In the genomic region with DNA sequence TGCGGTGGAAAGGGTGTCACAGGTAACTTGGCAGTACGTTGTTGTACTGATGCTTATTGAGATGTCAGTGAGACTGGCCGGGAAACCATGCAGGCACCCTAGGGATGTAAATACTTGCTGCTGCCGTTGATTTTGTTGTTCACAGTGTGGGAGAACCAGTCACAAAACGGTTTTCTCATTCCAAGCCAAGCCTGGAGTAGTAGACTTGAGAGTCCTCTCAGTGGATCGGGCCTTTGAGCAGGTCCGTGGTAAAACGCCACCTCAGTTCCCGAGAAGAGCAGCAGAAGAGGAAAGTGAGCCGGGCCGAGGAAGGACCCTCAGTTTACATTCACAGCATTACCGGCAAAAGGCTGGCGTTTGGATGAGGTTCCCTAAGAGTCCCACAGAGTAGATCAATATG, we compare ENCODE assay signal across 18 cellular contexts. TPM values are rescaled to one million over a fixed set of nuclear protein-coding genes. Genes with fewer than 3 reads are reported as not detected.
DNase-seq lines count a peak whose midpoint lies in the region; ATAC-seq, FAIRE-seq and TF ChIP-seq lines count a peak whose summit lies in the region.
"Had no signal": no experiment of that assay in that cellular context is flagged by ENCODE, and none has a peak within 500 bp of the region (broad histone marks: within the 10 kb centered on the region; RNA-seq: fewer than 3 reads in every experiment).

No MANE protein-coding gene starts in this region.

- H3K9ac ChIP-seq in astrocyte (ENCODE audit: low read length): no peak overlapping the region

- H3K27me3 Mint-ChIP-seq in astrocyte (ENCODE audit: low read depth, unreplicated experiment): peaks cover 13% of the 10 kb centered on the region

- in situ Hi-C loops in HAP-1 (cut with MboI; ENCODE audit: low sequenced_read_pairs): no loop called here

- H2AFZ ChIP-seq in astrocyte (ENCODE audit: low read depth, low read length): no peak overlapping the region

- H3K9me3 ChIP-seq in HAP-1 (no peaks in the 10 kb centered on the region), astrocyte (ENCODE audit: insufficient read depth, low read depth, low read length) (no peaks in the 10 kb centered on the region), lung (ENCODE audit: control insufficient read depth in 2 of 2, insufficient read depth in 1 of 2, low read length in 1 of 2) (no peaks in the 10 kb centered on the region), suprapubic skin (no peaks in the 10 kb centered on the region)
- H3K9me3 ChIP-seq: BLaER1 treated with 17β-estradiol and CSF1 and Interleukin-3, amounts not matched to agents 10 nM and 100 nM had no signal

- H3K9me3 Mint-ChIP-seq in astrocyte (ENCODE audit: unreplicated experiment): peaks cover 3% of the 10 kb centered on the region
- H3K9me3 Mint-ChIP-seq: activated T-cell treated with anti-CD3 and anti-CD28 coated beads, Interleukin-2, amount 50 U/mL, for 24 hours had no signal

- no peak for TF ChIP-seq POLR2A in suprapubic skin (IDR thresholded peaks at IDR 0.05)

- H3K27ac ChIP-seq in astrocyte (ENCODE audit: low read depth, low read length): no peak overlapping the region
- H3K27ac ChIP-seq in lung (ENCODE audit: low read depth in 1 of 2, low read length in 1 of 2): no peak overlapping the region
- no peak overlapping the region for H3K27ac ChIP-seq in suprapubic skin
- H3K27ac ChIP-seq: BLaER1 treated with 17β-estradiol and CSF1 and Interleukin-3, amounts not matched to agents 10 nM and 100 nM had no signal

- no peak for TF ChIP-seq EP300 in suprapubic skin (IDR thresholded peaks at IDR 0.05)

- H3K4me3 ChIP-seq in HAP-1 (peak overlapping the region; percentile 31), astrocyte (ENCODE audit: insufficient read depth, low read depth, low read length) (no peak overlapping the region), lung (no peak overlapping the region), suprapubic skin (peak overlapping the region; percentile 45)
- H3K4me3 ChIP-seq: BLaER1 treated with 17β-estradiol and CSF1 and Interleukin-3, amounts not matched to agents 10 nM and 100 nM had no signal

- ATAC-seq in lung (ENCODE audit: insufficient read depth, low FRiP score) (no peak), esophagus mucosa (no peak)

- H3K27me3 ChIP-seq in HAP-1 (ENCODE audit: low read depth): no peaks in the 10 kb centered on the region; the same call in 1 of the 2 replicates
- no peaks in the 10 kb centered on the region for H3K27me3 ChIP-seq in astrocyte (ENCODE audit: insufficient read depth, low read length)
- no peaks in the 10 kb centered on the region for H3K27me3 ChIP-seq in lung (ENCODE audit: control insufficient read depth, insufficient read depth)
- H3K27me3 ChIP-seq in suprapubic skin: no peaks in the 10 kb centered on the region

- no peak for TF ChIP-seq CTCF in astrocyte (IDR thresholded peaks at IDR 0.05; ENCODE audit: insufficient read depth, low read depth, low read length)
- TF ChIP-seq CTCF in lung (IDR thresholded peaks at IDR 0.05; ENCODE audit: control extremely low read depth, extremely low read depth): no peak
- TF ChIP-seq CTCF in suprapubic skin (IDR thresholded peaks at IDR 0.05): no peak

- H3K27ac Mint-ChIP-seq in astrocyte (ENCODE audit: unreplicated experiment): no peak overlapping the region
- H3K27ac Mint-ChIP-seq: activated naive CD8-positive, alpha-beta T cell; activated T-cell treated with anti-CD3 and anti-CD28 coated beads, Interleukin-2, amount 50 U/mL, for 24 hours had no signal

- WGBS in lung, 2 donors: 91 to 93% methylated on average over 13 of the region's 13 CpGs
- WGBS in suprapubic skin: 94% methylated on average over 13 of the region's 13 CpGs

- peaks cover 10% of the 10 kb centered on the region for H3K4me1 ChIP-seq in HAP-1
- peaks cover 12% of the 10 kb centered on the region for H3K4me1 ChIP-seq in astrocyte (ENCODE audit: insufficient read depth, low read length)
- peaks cover 4 to 8% of the 10 kb centered on the region in 2 donors for H3K4me1 ChIP-seq in lung (ENCODE audit: control insufficient read depth in 2 of 2, insufficient read depth in 2 of 2, low read length in 2 of 2)
- peaks cover 16% of the 10 kb centered on the region for H3K4me1 ChIP-seq in suprapubic skin

- no peaks in the 10 kb centered on the region for H3K36me3 Mint-ChIP-seq in astrocyte (ENCODE audit: low read depth, unreplicated experiment)
- H3K36me3 Mint-ChIP-seq: activated naive CD8-positive, alpha-beta T cell had no signal

- no peaks in the 10 kb centered on the region for H4K20me1 ChIP-seq in astrocyte (ENCODE audit: insufficient read depth, low read length)
- H4K20me1 ChIP-seq: BLaER1 treated with 17β-estradiol and CSF1 and Interleukin-3, amounts not matched to agents 10 nM and 100 nM had no signal

- H3K79me2 ChIP-seq in astrocyte (ENCODE audit: insufficient read depth, low read length): no peaks in the 10 kb centered on the region

- H3K4me1 Mint-ChIP-seq in astrocyte (ENCODE audit: low read depth, unreplicated experiment): peaks cover 17% of the 10 kb centered on the region

- no peaks in the 10 kb centered on the region for H3K36me3 ChIP-seq in HAP-1 (replicated peaks)
- H3K36me3 ChIP-seq in astrocyte (ENCODE audit: insufficient read depth, low read length): no peaks in the 10 kb centered on the region
- H3K36me3 ChIP-seq in lung (ENCODE audit: control insufficient read depth in 2 of 2, insufficient read depth in 2 of 2, low read length in 2 of 2): no peaks in the 10 kb centered on the region
- H3K36me3 ChIP-seq in suprapubic skin: no peaks in the 10 kb centered on the region
- H3K36me3 ChIP-seq: BLaER1 treated with 17β-estradiol and CSF1 and Interleukin-3, amounts not matched to agents 10 nM and 100 nM had no signal

- FAIRE-seq in astrocyte (lab: Jason Lieb, UNC): no peak
- FAIRE-seq: TTC549 had no signal

- DNase-seq in HAP-1 (ENCODE audit: low spot score in 2 of 2) (no peak), astrocyte (ENCODE audit: low read depth) (no peak), lung (ENCODE audit: low spot score) (peak; percentile 26), suprapubic skin (ENCODE audit: low spot score in 2 of 2) (peak; percentile 20 to 24), NCI-H82 treated with DMSO at 0.1 percent for 48 hours (lab: John Stamatoyannopoulos, UW; ENCODE audit: unreplicated experiment) (no peak), NCI-H226 (no peak)
- DNase-seq: activated CD4-positive, alpha-beta T cell treated with anti-CD3 and anti-CD28 coated beads, Interleukin-2, amount 50 U/mL, for 1 hour; activated T-cell treated with anti-CD3 and anti-CD28 coated beads, Interleukin-2, amount 50 U/mL, for 24 hours; effector memory CD4-positive, alpha-beta T cell; KG1; kidney glomerular epithelial cell; NCI-H1105; NCI-H82; stimulated activated CD4-positive, alpha-beta T cell treated with anti-CD3 and anti-CD28 coated beads, Interleukin-4, amount 100 ng/mL, for 24 hours had no signal

- no peak overlapping the region for H3K4me3 Mint-ChIP-seq in astrocyte (ENCODE audit: unreplicated experiment)

- H3K4me2 ChIP-seq in astrocyte (ENCODE audit: low read length): peak overlapping the region; percentile 87

RNA-seq across cellular contexts. Expression of a gene that starts 1.1 kb away (rescaled TPM):
- total RNA-seq in astrocyte (0.34 and 0.54 TPM in 2 replicates), lung (under 1 TPM; 0.26 to 0.34 TPM), suprapubic skin (1 to 10 TPM in 1 of 4 donors, under 1 TPM in 3; 0.15 to 2.4 (median 0.51) TPM), esophagus mucosa (0.04 TPM)
- under 1 TPM; 0.14 to 0.16 TPM for polyA plus RNA-seq in lung

Comparison
In these comparisons a context has a peak if more than half of its experiments do, and no peak if none do; other contexts are left out.
1. DNase-seq: peak in lung (single experiment) and suprapubic skin (2 of 2); none in HAP-1 (0 of 2), astrocyte (single experiment), NCI-H82 treated with DMSO at 0.1 percent for 48 hours (single experiment) and NCI-H226 (single experiment).
2. H3K4me3 ChIP-seq: peak in HAP-1 (single experiment) and suprapubic skin (single experiment); none in astrocyte (single experiment) and lung (single experiment).